Comparison of ENCODE assay signal across 35 cellular contexts in the genomic region with DNA sequence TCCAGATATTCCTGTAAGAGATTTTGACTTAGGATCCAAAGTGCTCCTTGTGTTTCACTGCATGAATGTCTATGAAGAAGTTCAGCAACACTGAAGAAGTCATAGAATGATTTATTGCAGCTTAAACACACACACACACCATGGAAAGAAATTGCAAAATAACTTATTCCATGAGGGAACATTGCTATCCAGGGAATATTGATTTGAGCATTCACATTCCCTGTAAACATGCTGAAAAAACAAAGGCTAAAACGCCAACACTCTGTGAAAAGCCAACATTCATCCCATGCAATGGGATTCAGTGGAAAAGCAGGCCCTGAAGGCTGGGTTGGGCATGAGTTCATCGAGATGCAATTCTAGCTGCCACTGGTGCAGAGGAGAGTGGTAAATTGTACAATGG.
A peak's percentile ranks its signal among the peaks of the same experiment; 100 is the strongest.
DNase-seq lines count a peak whose midpoint lies in the region; ATAC-seq and TF ChIP-seq lines count a peak whose summit lies in the region.
"Had no signal": no experiment of that assay in that cellular context is flagged by ENCODE, and none has a peak within 500 bp of the region (broad histone marks: within the 10 kb centered on the region; RNA-seq: fewer than 3 reads in every experiment).

No MANE protein-coding gene starts in this region.

- H3K27me3 Mint-ChIP-seq in natural killer cell (ENCODE audit: low read depth in 2 of 2): peaks cover 5 to 14% of the 10 kb centered on the region in 2 donors

- H3K4me3 Mint-ChIP-seq in natural killer cell: no peak overlapping the region
- H3K4me3 Mint-ChIP-seq: B cell; CD14-positive monocyte; CD4-positive, alpha-beta memory T cell; CD4-positive, alpha-beta T cell; CD4-positive, CD25-positive, alpha-beta regulatory T cell; CD8-positive, alpha-beta memory T cell; CD8-positive, alpha-beta T cell had no signal

- H3K4me1 Mint-ChIP-seq in natural killer cell: no peaks in the 10 kb centered on the region
- H3K4me1 Mint-ChIP-seq: B cell; CD4-positive, alpha-beta memory T cell; CD4-positive, CD25-positive, alpha-beta regulatory T cell; CD8-positive, alpha-beta memory T cell had no signal

- 83% methylated on average over 2 of the region's 2 CpGs for WGBS in esophagus muscularis mucosa

- H3K27ac ChIP-seq in esophagus muscularis mucosa (replicated peaks in 1 of 4) (no peak overlapping the region), gastrocnemius medialis (no peak overlapping the region), coronary artery (no peak overlapping the region)
- H3K27ac ChIP-seq: 22Rv1; A549; BLaER1; BLaER1 treated with 17β-estradiol and CSF1 and Interleukin-3, amounts not matched to agents 10 nM and 100 nM; C4-2B had no signal

- H3K27me3 ChIP-seq in esophagus muscularis mucosa: peaks cover 0 to 16% (median 2%) of the 10 kb centered on the region in 4 donors
- H3K27me3 ChIP-seq in gastrocnemius medialis: no peaks in the 10 kb centered on the region

- peak; percentile 88 for ATAC-seq in sciatic nerve
- ATAC-seq in gastrocnemius medialis: peak; percentile 50 to 65
- no peak for ATAC-seq in natural killer cell
- ATAC-seq: A549; CD8-positive, alpha-beta T cell had no signal

- no peaks in the 10 kb centered on the region for H3K9me3 Mint-ChIP-seq in natural killer cell
- H3K9me3 Mint-ChIP-seq: CD14-positive monocyte; CD4-positive, alpha-beta T cell; CD4-positive, CD25-positive, alpha-beta regulatory T cell; CD8-positive, alpha-beta T cell had no signal

- intact Hi-C loops in esophagus muscularis mucosa (cut with DNase I): no loop called here
- intact Hi-C loops in sciatic nerve (cut with DNase I): no loop called here
- intact Hi-C loops in gastrocnemius medialis (cut with DNase I; ENCODE audit: low total_unique reads): no loop called here
- intact Hi-C loops in natural killer cell (cut with micrococcal nuclease): no loop called here

- no peaks in the 10 kb centered on the region for H3K4me1 ChIP-seq in esophagus muscularis mucosa
- no peaks in the 10 kb centered on the region for H3K4me1 ChIP-seq in gastrocnemius medialis
- H3K4me1 ChIP-seq: A549, BE2C, BLaER1, Caco-2 had no signal

- peak; percentile 14 for DNase-seq in esophagus muscularis mucosa (ENCODE audit: extremely low spot score)
- DNase-seq in foreskin melanocyte: peak; percentile 17
- DNase-seq in sciatic nerve (ENCODE audit: low spot score): no peak
- no peak for DNase-seq in gastrocnemius medialis
- DNase-seq in coronary artery (ENCODE audit: low spot score): no peak
- no peak for DNase-seq in natural killer cell
- no peak for DNase-seq in iPS-NIHi11 (ENCODE audit: low spot score)
- DNase-seq in T-helper 1 cell: no peak
- DNase-seq: 8988T; ACHN; AML-193; BE2C; C1 segment of cervical spinal cord; Caco-2; Calu3; CD4-positive, alpha-beta memory T cell; CD4-positive, alpha-beta T cell; CD4-positive, CD25-positive, alpha-beta regulatory T cell; CD8-positive, alpha-beta memory T cell; CD8-positive, alpha-beta T cell; COR-L47; DMS 273 treated with DMSO at 0.1 percent for 48 hours; DMS153; DMS53; DMS79; DMS79 treated with DMSO at 0.1 percent for 48 hours; DND-41; EL had no signal

- H3K36me3 ChIP-seq in esophagus muscularis mucosa: no peaks in the 10 kb centered on the region
- H3K36me3 ChIP-seq in gastrocnemius medialis: no peaks in the 10 kb centered on the region
- H3K36me3 ChIP-seq: BE2C; BLaER1; BLaER1 treated with 17β-estradiol and CSF1 and Interleukin-3, amounts not matched to agents 10 nM and 100 nM had no signal

- TF ChIP-seq EP300 in esophagus muscularis mucosa (IDR thresholded peaks at IDR 0.05): no peak

- H3K9me3 ChIP-seq in esophagus muscularis mucosa (no peaks in the 10 kb centered on the region), gastrocnemius medialis (no peaks in the 10 kb centered on the region)
- H3K9me3 ChIP-seq: A549; BE2C; BLaER1; BLaER1 treated with 17β-estradiol and CSF1 and Interleukin-3, amounts not matched to agents 10 nM and 100 nM; Caco-2 had no signal

- no peak for TF ChIP-seq CTCF in esophagus muscularis mucosa (IDR thresholded peaks at IDR 0.05)
- TF ChIP-seq CTCF in gastrocnemius medialis (IDR thresholded peaks at IDR 0.05 in 4 of 5, conservative IDR thresholded peaks at IDR 0.05 in 1 of 5): no peak
- no peak for TF ChIP-seq CTCF in coronary artery (IDR thresholded peaks at IDR 0.05)
- no peak for TF ChIP-seq CTCF in natural killer cell (IDR thresholded peaks at IDR 0.05)

- H3K27ac Mint-ChIP-seq in natural killer cell: no peak overlapping the region
- H3K27ac Mint-ChIP-seq: B cell; CD14-positive monocyte; CD4-positive, alpha-beta memory T cell; CD4-positive, alpha-beta T cell; CD4-positive, CD25-positive, alpha-beta regulatory T cell; CD8-positive, alpha-beta memory T cell; CD8-positive, alpha-beta T cell had no signal

- H3K36me3 Mint-ChIP-seq in natural killer cell: no peaks in the 10 kb centered on the region
- H3K36me3 Mint-ChIP-seq: CD14-positive monocyte; CD4-positive, alpha-beta memory T cell; CD8-positive, alpha-beta memory T cell; CD8-positive, alpha-beta T cell had no signal

- H3K4me3 ChIP-seq in esophagus muscularis mucosa: no peak overlapping the region
- H3K4me3 ChIP-seq in gastrocnemius medialis: no peak overlapping the region
- no peak overlapping the region for H3K4me3 ChIP-seq in coronary artery
- H3K4me3 ChIP-seq: A549; BLaER1; BLaER1 treated with 17β-estradiol and CSF1 and Interleukin-3, amounts not matched to agents 10 nM and 100 nM had no signal

- in situ Hi-C loops in gastrocnemius medialis (cut with MboI; ENCODE audit: low sequenced_read_pairs in 4 of 4): no loop called here

- TF ChIP-seq POLR2A in esophagus muscularis mucosa (IDR thresholded peaks at IDR 0.05; ENCODE audit: low read depth) (no peak), gastrocnemius medialis (IDR thresholded peaks at IDR 0.05) (no peak)

Comparison
In these comparisons a context has a peak if more than half of its experiments do, and no peak if none do; other contexts are left out.
1. DNase-seq: peak in esophagus muscularis mucosa (single experiment) and foreskin melanocyte (single experiment); none in sciatic nerve (single experiment), gastrocnemius medialis (0 of 2), coronary artery (single experiment), natural killer cell (single experiment), iPS-NIHi11 (single experiment) and T-helper 1 cell (0 of 5).
2. ATAC-seq: peak in sciatic nerve (single experiment) and gastrocnemius medialis (2 of 2); none in natural killer cell (0 of 3).